ENCODE assay signal across 1 cellular context in the genomic region with DNA sequence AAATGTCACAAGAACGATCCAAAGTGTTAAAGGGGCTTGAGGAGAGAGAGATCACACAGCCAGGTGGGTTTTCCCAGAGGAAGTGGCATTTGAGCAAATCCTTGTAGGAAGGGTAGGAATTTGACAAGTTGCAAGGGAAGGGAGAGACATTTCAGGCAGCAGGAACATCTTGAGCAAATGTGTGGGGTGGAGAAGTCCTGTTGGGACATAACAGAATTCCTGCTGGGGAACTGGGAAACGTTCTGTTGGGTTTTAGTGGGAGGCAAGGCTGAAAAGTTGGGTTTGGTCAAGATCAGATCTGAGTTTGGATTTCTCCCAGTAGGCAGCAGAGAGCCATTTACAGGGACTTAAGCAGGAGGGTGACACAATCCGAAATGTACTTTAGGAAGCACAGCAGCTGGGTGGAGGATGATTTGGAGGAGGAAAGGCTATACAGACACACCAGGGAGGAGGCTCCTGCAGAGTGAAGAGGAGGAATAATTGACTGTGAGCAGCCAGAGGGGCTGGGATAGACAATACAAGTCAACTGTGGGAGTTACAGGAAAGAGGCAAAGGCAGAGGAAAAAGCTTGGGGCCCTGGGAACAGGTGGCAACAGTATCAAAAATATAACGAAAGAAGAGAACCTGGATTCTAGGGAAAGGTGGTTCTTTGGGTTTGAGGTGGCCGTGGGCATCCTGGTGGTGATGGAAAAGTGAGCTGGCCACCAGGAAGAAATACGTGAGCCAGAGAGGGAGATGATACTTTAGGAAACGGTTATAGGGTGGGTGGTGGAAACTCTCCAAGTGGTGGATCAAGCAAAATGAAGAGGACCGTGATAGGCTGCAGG.
TF ChIP-seq lines count a peak whose summit lies in the region.

No MANE protein-coding gene starts in this region.

TF ChIP-seq in IMR-90, 13 proteins besides CTCF, POLR2A, EP300 and RAD21:
- TF ChIP-seq BHLHE40 (IDR thresholded peaks at IDR 0.05; ENCODE audit: low read depth, low read length) (no peak), SMC3 (IDR thresholded peaks at IDR 0.05; ENCODE audit: low read depth, low read length) (no peak), FOS (IDR thresholded peaks at IDR 0.05; ENCODE audit: low read depth, low read length) (no peak)
